1 cellular context compared by ENCODE assay signal in genomic region chr6:47083586-47084047, GRCh38.
A peak's percentile ranks its signal among the peaks of the same experiment; 100 is the strongest.
TF ChIP-seq lines count a peak whose summit lies in the region.

No MANE protein-coding gene starts in this region.

TF ChIP-seq in HepG2, 621 proteins besides CTCF, POLR2A, EP300 and RAD21 (continued from another document and continues in another):
- peak; percentile 31; the same call in 1 of the 2 replicates for TF ChIP-seq STAT6 (CRISPR knock-in tag; IDR thresholded peaks at IDR 0.05; ENCODE audit: borderline replicate concordance)
- TF ChIP-seq DR1 (CRISPR knock-in tag; IDR thresholded peaks at IDR 0.05) = no peak
- no peak for TF ChIP-seq ETV6 (CRISPR knock-in tag; conservative IDR thresholded peaks at IDR 0.05)
- TF ChIP-seq ZNF564 (CRISPR knock-in tag; IDR thresholded peaks at IDR 0.05) = peak; percentile 42; the same call in 1 of the 2 replicates
- TF ChIP-seq NONO (IDR thresholded peaks at IDR 0.05) = no peak
- TF ChIP-seq NONO (CRISPR knock-in tag; conservative IDR thresholded peaks at IDR 0.05) = no peak
- TF ChIP-seq MTF2 (CRISPR knock-in tag; IDR thresholded peaks at IDR 0.05; ENCODE audit: borderline replicate concordance) = no peak
- no peak for TF ChIP-seq MTA1 (CRISPR knock-in tag; IDR thresholded peaks at IDR 0.05; ENCODE audit: borderline replicate concordance)
- no peak; the same call in 1 of the 2 replicates for TF ChIP-seq RARA (CRISPR knock-in tag; IDR thresholded peaks at IDR 0.05)
- no peak for TF ChIP-seq ZNF556 (CRISPR knock-in tag; IDR thresholded peaks at IDR 0.05; ENCODE audit: borderline replicate concordance)
- TF ChIP-seq HNRNPL (IDR thresholded peaks at IDR 0.05; ENCODE audit: low read depth, low read length) = no peak
- no peak for TF ChIP-seq SAFB2 (CRISPR knock-in tag; IDR thresholded peaks at IDR 0.05; ENCODE audit: borderline replicate concordance, low read depth)
- TF ChIP-seq ZNF780A (CRISPR knock-in tag; IDR thresholded peaks at IDR 0.05) = no peak
- TF ChIP-seq, protein P1, sequence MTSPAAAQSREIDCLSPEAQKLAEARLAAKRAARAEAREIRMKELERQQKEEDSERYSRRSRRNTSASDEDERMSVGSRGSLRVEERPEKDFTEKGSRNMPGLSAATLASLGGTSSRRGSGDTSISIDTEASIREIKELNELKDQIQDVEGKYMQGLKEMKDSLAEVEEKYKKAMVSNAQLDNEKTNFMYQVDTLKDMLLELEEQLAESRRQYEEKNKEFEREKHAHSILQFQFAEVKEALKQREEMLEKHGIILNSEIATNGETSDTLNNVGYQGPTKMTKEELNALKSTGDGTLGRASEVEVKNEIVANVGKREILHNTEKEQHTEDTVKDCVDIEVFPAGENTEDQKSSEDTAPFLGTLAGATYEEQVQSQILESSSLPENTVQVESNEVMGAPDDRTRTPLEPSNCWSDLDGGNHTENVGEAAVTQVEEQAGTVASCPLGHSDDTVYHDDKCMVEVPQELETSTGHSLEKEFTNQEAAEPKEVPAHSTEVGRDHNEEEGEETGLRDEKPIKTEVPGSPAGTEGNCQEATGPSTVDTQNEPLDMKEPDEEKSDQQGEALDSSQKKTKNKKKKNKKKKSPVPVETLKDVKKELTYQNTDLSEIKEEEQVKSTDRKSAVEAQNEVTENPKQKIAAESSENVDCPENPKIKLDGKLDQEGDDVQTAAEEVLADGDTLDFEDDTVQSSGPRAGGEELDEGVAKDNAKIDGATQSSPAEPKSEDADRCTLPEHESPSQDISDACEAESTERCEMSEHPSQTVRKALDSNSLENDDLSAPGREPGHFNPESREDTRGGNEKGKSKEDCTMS (CRISPR knock-in tag; conservative IDR thresholded peaks at IDR 0.05) = no peak
- no peak for TF ChIP-seq ZNF746 (CRISPR knock-in tag; IDR thresholded peaks at IDR 0.05)
- TF ChIP-seq ELF3 (CRISPR knock-in tag; IDR thresholded peaks at IDR 0.05) = peak; percentile 86
- no peak for TF ChIP-seq PHB2 (IDR thresholded peaks at IDR 0.05; ENCODE audit: partially characterized antibody)
- no peak for TF ChIP-seq ZNF260 (CRISPR knock-in tag; IDR thresholded peaks at IDR 0.05; ENCODE audit: borderline replicate concordance, low read depth)
- no peak for TF ChIP-seq SOX13 (IDR thresholded peaks at IDR 0.05)
- TF ChIP-seq SOX13 (CRISPR knock-in tag; conservative IDR thresholded peaks at IDR 0.05 in 1 of 2, IDR thresholded peaks at IDR 0.05 in 1 of 2) = peak in 1 of 2 experiments; percentile 52; a peak in 2 of 4 replicates
- TF ChIP-seq HCFC1 (IDR thresholded peaks at IDR 0.05; ENCODE audit: low read depth, low read length) = no peak
- TF ChIP-seq HOXD1 (CRISPR knock-in tag; IDR thresholded peaks at IDR 0.05) = peak; percentile 74
- TF ChIP-seq PHF20 (CRISPR knock-in tag; IDR thresholded peaks at IDR 0.05) = no peak
- no peak for TF ChIP-seq SMAD1 (CRISPR knock-in tag; IDR thresholded peaks at IDR 0.05; ENCODE audit: borderline replicate concordance, low read depth)
- no peak for TF ChIP-seq SKI (IDR thresholded peaks at IDR 0.05; ENCODE audit: partially characterized antibody)
- TF ChIP-seq ZNF773 (CRISPR knock-in tag; IDR thresholded peaks at IDR 0.05; ENCODE audit: borderline replicate concordance) = no peak
- no peak for TF ChIP-seq ZNF891 (CRISPR knock-in tag; IDR thresholded peaks at IDR 0.05)
- TF ChIP-seq MEF2D (CRISPR knock-in tag; IDR thresholded peaks at IDR 0.05) = no peak
- no peak for TF ChIP-seq ZFP37 (CRISPR knock-in tag; IDR thresholded peaks at IDR 0.05; ENCODE audit: borderline replicate concordance)
- TF ChIP-seq PCBP1 (IDR thresholded peaks at IDR 0.05; ENCODE audit: borderline replicate concordance, low read depth, low read length) = no peak
- peak; percentile 71 for TF ChIP-seq HDAC2 (CRISPR knock-in tag; IDR thresholded peaks at IDR 0.05)
- TF ChIP-seq, protein P2, sequence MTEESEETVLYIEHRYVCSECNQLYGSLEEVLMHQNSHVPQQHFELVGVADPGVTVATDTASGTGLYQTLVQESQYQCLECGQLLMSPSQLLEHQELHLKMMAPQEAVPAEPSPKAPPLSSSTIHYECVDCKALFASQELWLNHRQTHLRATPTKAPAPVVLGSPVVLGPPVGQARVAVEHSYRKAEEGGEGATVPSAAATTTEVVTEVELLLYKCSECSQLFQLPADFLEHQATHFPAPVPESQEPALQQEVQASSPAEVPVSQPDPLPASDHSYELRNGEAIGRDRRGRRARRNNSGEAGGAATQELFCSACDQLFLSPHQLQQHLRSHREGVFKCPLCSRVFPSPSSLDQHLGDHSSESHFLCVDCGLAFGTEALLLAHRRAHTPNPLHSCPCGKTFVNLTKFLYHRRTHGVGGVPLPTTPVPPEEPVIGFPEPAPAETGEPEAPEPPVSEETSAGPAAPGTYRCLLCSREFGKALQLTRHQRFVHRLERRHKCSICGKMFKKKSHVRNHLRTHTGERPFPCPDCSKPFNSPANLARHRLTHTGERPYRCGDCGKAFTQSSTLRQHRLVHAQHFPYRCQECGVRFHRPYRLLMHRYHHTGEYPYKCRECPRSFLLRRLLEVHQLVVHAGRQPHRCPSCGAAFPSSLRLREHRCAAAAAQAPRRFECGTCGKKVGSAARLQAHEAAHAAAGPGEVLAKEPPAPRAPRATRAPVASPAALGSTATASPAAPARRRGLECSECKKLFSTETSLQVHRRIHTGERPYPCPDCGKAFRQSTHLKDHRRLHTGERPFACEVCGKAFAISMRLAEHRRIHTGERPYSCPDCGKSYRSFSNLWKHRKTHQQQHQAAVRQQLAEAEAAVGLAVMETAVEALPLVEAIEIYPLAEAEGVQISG (CRISPR knock-in tag; IDR thresholded peaks at IDR 0.05) = no peak
- no peak for TF ChIP-seq MIER2 (CRISPR knock-in tag; IDR thresholded peaks at IDR 0.05)
- no peak for TF ChIP-seq ATAD3A (CRISPR knock-in tag; IDR thresholded peaks at IDR 0.05)
- TF ChIP-seq SOX6 (IDR thresholded peaks at IDR 0.05) = no peak
- TF ChIP-seq SOX6 (CRISPR knock-in tag; IDR thresholded peaks at IDR 0.05) = peak; percentile 69; the same call in 1 of the 2 replicates
- TF ChIP-seq SMARCC2 (IDR thresholded peaks at IDR 0.05) = no peak
- TF ChIP-seq RNF2 (conservative IDR thresholded peaks at IDR 0.05; ENCODE audit: low read depth) = no peak
- peak; percentile 43; the same call in 1 of the 2 replicates for TF ChIP-seq ZNF614 (CRISPR knock-in tag; IDR thresholded peaks at IDR 0.05; ENCODE audit: borderline replicate concordance)
- TF ChIP-seq HBP1 (CRISPR knock-in tag; IDR thresholded peaks at IDR 0.05; ENCODE audit: low read depth) = no peak
- no peak for TF ChIP-seq POLR2AphosphoS5 (IDR thresholded peaks at IDR 0.05; ENCODE audit: low read depth, low read length)
- TF ChIP-seq, protein P3, sequence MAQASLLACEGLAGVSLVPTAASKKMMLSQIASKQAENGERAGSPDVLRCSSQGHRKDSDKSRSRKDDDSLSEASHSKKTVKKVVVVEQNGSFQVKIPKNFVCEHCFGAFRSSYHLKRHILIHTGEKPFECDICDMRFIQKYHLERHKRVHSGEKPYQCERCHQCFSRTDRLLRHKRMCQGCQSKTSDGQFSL (CRISPR knock-in tag; IDR thresholded peaks at IDR 0.05) = no peak
- no peak for TF ChIP-seq ZNF709 (CRISPR knock-in tag; IDR thresholded peaks at IDR 0.05)
- no peak for TF ChIP-seq CCAR2 (optimal IDR thresholded peaks at IDR 0.05; ENCODE audit: low read depth, low read length)
- no peak for TF ChIP-seq TOE1 (CRISPR knock-in tag; IDR thresholded peaks at IDR 0.05)
- TF ChIP-seq SNAI1 (CRISPR knock-in tag; IDR thresholded peaks at IDR 0.05; ENCODE audit: borderline replicate concordance) = peak; percentile 67; the same call in 1 of the 2 replicates
- no peak for TF ChIP-seq PHF5A (CRISPR knock-in tag; IDR thresholded peaks at IDR 0.05; ENCODE audit: low read depth, unreplicated experiment)
- no peak for TF ChIP-seq TBL1XR1 (IDR thresholded peaks at IDR 0.05; ENCODE audit: borderline replicate concordance, low read length, partially characterized antibody)
- TF ChIP-seq ZNF17 (CRISPR knock-in tag; IDR thresholded peaks at IDR 0.05) = no peak
- TF ChIP-seq ARNTL (CRISPR knock-in tag; IDR thresholded peaks at IDR 0.05) = no peak; the same call in 1 of the 2 replicates
- TF ChIP-seq ZNF33B (CRISPR knock-in tag; IDR thresholded peaks at IDR 0.05) = no peak
- no peak for TF ChIP-seq ZNF652 (CRISPR knock-in tag; IDR thresholded peaks at IDR 0.05; ENCODE audit: borderline replicate concordance, low read depth)
- TF ChIP-seq, protein P4, sequence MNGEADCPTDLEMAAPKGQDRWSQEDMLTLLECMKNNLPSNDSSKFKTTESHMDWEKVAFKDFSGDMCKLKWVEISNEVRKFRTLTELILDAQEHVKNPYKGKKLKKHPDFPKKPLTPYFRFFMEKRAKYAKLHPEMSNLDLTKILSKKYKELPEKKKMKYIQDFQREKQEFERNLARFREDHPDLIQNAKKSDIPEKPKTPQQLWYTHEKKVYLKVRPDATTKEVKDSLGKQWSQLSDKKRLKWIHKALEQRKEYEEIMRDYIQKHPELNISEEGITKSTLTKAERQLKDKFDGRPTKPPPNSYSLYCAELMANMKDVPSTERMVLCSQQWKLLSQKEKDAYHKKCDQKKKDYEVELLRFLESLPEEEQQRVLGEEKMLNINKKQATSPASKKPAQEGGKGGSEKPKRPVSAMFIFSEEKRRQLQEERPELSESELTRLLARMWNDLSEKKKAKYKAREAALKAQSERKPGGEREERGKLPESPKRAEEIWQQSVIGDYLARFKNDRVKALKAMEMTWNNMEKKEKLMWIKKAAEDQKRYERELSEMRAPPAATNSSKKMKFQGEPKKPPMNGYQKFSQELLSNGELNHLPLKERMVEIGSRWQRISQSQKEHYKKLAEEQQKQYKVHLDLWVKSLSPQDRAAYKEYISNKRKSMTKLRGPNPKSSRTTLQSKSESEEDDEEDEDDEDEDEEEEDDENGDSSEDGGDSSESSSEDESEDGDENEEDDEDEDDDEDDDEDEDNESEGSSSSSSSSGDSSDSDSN (CRISPR knock-in tag; IDR thresholded peaks at IDR 0.05) = no peak
- TF ChIP-seq ATF7-NPFF (CRISPR knock-in tag; IDR thresholded peaks at IDR 0.05; ENCODE audit: low read depth) = no peak
- no peak; the same call in 1 of the 2 replicates for TF ChIP-seq ZBTB38 (CRISPR knock-in tag; IDR thresholded peaks at IDR 0.05)
- TF ChIP-seq SP4 (CRISPR knock-in tag; IDR thresholded peaks at IDR 0.05) = no peak
- TF ChIP-seq DMTF1 (CRISPR knock-in tag; IDR thresholded peaks at IDR 0.05) = no peak
- TF ChIP-seq ZNF552 (CRISPR knock-in tag; IDR thresholded peaks at IDR 0.05; ENCODE audit: borderline replicate concordance) = no peak
- TF ChIP-seq ZNF879 (CRISPR knock-in tag; IDR thresholded peaks at IDR 0.05) = no peak
- peak; percentile 36; the same call in 1 of the 2 replicates for TF ChIP-seq NR2C2 (CRISPR knock-in tag; IDR thresholded peaks at IDR 0.05; ENCODE audit: borderline replicate concordance)
- no peak for TF ChIP-seq MED13 (CRISPR knock-in tag; IDR thresholded peaks at IDR 0.05)
- TF ChIP-seq TCF7L2 (IDR thresholded peaks at IDR 0.05; ENCODE audit: low read depth, low read length) = no peak
- TF ChIP-seq HMG20B (CRISPR knock-in tag; conservative IDR thresholded peaks at IDR 0.05) = no peak; the same call in 1 of the 2 replicates
- TF ChIP-seq ZNF557 (CRISPR knock-in tag; IDR thresholded peaks at IDR 0.05) = 0 out of 2 replicates have a peak, but pooled peaks have one; percentile 56
- TF ChIP-seq POLR2G (IDR thresholded peaks at IDR 0.05; ENCODE audit: low read depth, low read length) = no peak
